In genomic region chr1:1617516-1617915, GRCh38 we compare ENCODE assay signal across 14 cellular contexts. TPM values are rescaled to one million over a fixed set of nuclear protein-coding genes. Genes with fewer than 3 reads are reported as not detected.
A peak's percentile ranks its signal among the peaks of the same experiment; 100 is the strongest.
DNase-seq lines count a peak whose midpoint lies in the region; ATAC-seq and TF ChIP-seq lines count a peak whose summit lies in the region.
"Had no signal": no experiment of that assay in that cellular context is flagged by ENCODE, and none has a peak within 500 bp of the region (broad histone marks: within the 10 kb centered on the region; RNA-seq: fewer than 3 reads in every experiment).

No MANE protein-coding gene starts in this region.

- H3K4me3 Mint-ChIP-seq in T-helper 1 cell treated with Interleukin-12 subunit alpha and Interleukin-12 subunit beta and Interleukin-4 antibody, amounts not matched to agents 30 μg/mL and 1 μg/mL, for 36 hours = peak overlapping the region; percentile 79
- peak overlapping the region; percentile 92 for H3K4me3 Mint-ChIP-seq in HFFc6
- peak overlapping the region; percentile 87 for H3K4me3 Mint-ChIP-seq in neural progenitor cell

- no peak overlapping the region for H3K27ac Mint-ChIP-seq in T-helper 1 cell treated with Interleukin-12 subunit alpha and Interleukin-12 subunit beta and Interleukin-4 antibody, amounts not matched to agents 30 μg/mL and 1 μg/mL, for 36 hours
- H3K27ac Mint-ChIP-seq in HFFc6 (no peak overlapping the region), neural progenitor cell (no peak overlapping the region)

- H3K9me3 ChIP-seq in adipocyte (ENCODE audit: control insufficient read depth, low read length) (no peaks in the 10 kb centered on the region), neural progenitor cell (ENCODE audit: low read depth) (no peaks in the 10 kb centered on the region)
- H3K9me3 ChIP-seq: left lung, Peyer's patch, suprapubic skin had no signal

- H3K27me3 ChIP-seq in adipocyte (replicated peaks; ENCODE audit: control insufficient read depth, insufficient read depth, low read length) (no peaks in the 10 kb centered on the region), neural progenitor cell (no peaks in the 10 kb centered on the region), H7 (ENCODE audit: control insufficient read depth, insufficient read depth, low read length) (no peaks in the 10 kb centered on the region)
- H3K27me3 ChIP-seq: left lung, Peyer's patch, suprapubic skin had no signal

- no peak for TF ChIP-seq CTCF in HFFc6 (IDR thresholded peaks at IDR 0.05)
- TF ChIP-seq CTCF in neural progenitor cell (IDR thresholded peaks at IDR 0.05) = no peak

- H3K9ac ChIP-seq in adipocyte (ENCODE audit: low read length) (peak overlapping the region; percentile 99), neural progenitor cell (no peak overlapping the region)

- no peak overlapping the region for H2AFZ ChIP-seq in neural progenitor cell (replicated peaks)

- H3K36me3 ChIP-seq in adipocyte (ENCODE audit: control insufficient read depth, insufficient read depth, low read length, severe bottlenecking) (peaks cover 6% of the 10 kb centered on the region), neural progenitor cell (no peaks in the 10 kb centered on the region), H7 (replicated peaks; ENCODE audit: control insufficient read depth, insufficient read depth, low read length) (peaks cover 1% of the 10 kb centered on the region; the same call in 1 of the 2 replicates)

- H3K4me1 ChIP-seq in adipocyte (ENCODE audit: control insufficient read depth, insufficient read depth, low read length) = peaks cover 23% of the 10 kb centered on the region
- H3K4me1 ChIP-seq in neural progenitor cell = peaks cover 11% of the 10 kb centered on the region

- DNase-seq in T-helper 1 cell (no peak), HFFc6 (no peak), adipocyte (ENCODE audit: low read depth) (no peak), neural progenitor cell (ENCODE audit: low spot score) (no peak), caudate nucleus (lab: John Stamatoyannopoulos, UW) (no peak), H7 (no peak)
- DNase-seq: activated effector memory CD4-positive, alpha-beta T cell treated with Interleukin-2 at 50 U/mL for 16 hours; dermis blood vessel endothelial cell; Peyer's patch had no signal

- H3K27me3 Mint-ChIP-seq in T-helper 1 cell treated with Interleukin-12 subunit alpha and Interleukin-12 subunit beta and Interleukin-4 antibody, amounts not matched to agents 30 μg/mL and 1 μg/mL, for 36 hours (ENCODE audit: low read depth) = no peaks in the 10 kb centered on the region
- H3K27me3 Mint-ChIP-seq in HFFc6 (ENCODE audit: insufficient read depth) = peaks cover 3% of the 10 kb centered on the region
- H3K27me3 Mint-ChIP-seq in neural progenitor cell (ENCODE audit: insufficient read depth, low read depth) = no peaks in the 10 kb centered on the region

- H3K9me3 Mint-ChIP-seq in T-helper 1 cell treated with Interleukin-12 subunit alpha and Interleukin-12 subunit beta and Interleukin-4 antibody, amounts not matched to agents 30 μg/mL and 1 μg/mL, for 36 hours = no peaks in the 10 kb centered on the region
- H3K9me3 Mint-ChIP-seq in HFFc6 = no peaks in the 10 kb centered on the region
- H3K9me3 Mint-ChIP-seq in neural progenitor cell = no peaks in the 10 kb centered on the region

- H3K4me2 ChIP-seq in neural progenitor cell = no peak overlapping the region

- H3F3A ChIP-seq in neural progenitor cell (ENCODE audit: low read depth) = peaks cover 14% of the 10 kb centered on the region

- H3K36me3 Mint-ChIP-seq in T-helper 1 cell treated with Interleukin-12 subunit alpha and Interleukin-12 subunit beta and Interleukin-4 antibody, amounts not matched to agents 30 μg/mL and 1 μg/mL, for 36 hours (ENCODE audit: low read depth) = peaks cover 5% of the 10 kb centered on the region
- peaks cover 12% of the 10 kb centered on the region; the same call in 1 of the 2 replicates for H3K36me3 Mint-ChIP-seq in HFFc6 (ENCODE audit: low read depth)
- H3K36me3 Mint-ChIP-seq in neural progenitor cell = peaks cover 5% of the 10 kb centered on the region

- H3K4me1 Mint-ChIP-seq in T-helper 1 cell treated with Interleukin-12 subunit alpha and Interleukin-12 subunit beta and Interleukin-4 antibody, amounts not matched to agents 30 μg/mL and 1 μg/mL, for 36 hours (ENCODE audit: low read depth) = peaks cover 19% of the 10 kb centered on the region
- H3K4me1 Mint-ChIP-seq in HFFc6 (ENCODE audit: low read depth) = peaks cover 21% of the 10 kb centered on the region
- H3K4me1 Mint-ChIP-seq in neural progenitor cell = peaks cover 27% of the 10 kb centered on the region

- peaks cover 30% of the 10 kb centered on the region for H3K79me2 ChIP-seq in neural progenitor cell (ENCODE audit: low read depth)

- H4K20me1 ChIP-seq in neural progenitor cell (ENCODE audit: low read depth) = peaks cover 59% of the 10 kb centered on the region

- no peak overlapping the region for H3K27ac ChIP-seq in neural progenitor cell
- H3K27ac ChIP-seq in caudate nucleus (ENCODE audit: low read depth, low read length) = no peak overlapping the region
- H3K27ac ChIP-seq: left lung, Peyer's patch, suprapubic skin had no signal

- ATAC-seq in HG03442 (IDR thresholded peaks at IDR 0.05; ENCODE audit: unreplicated experiment) = no peak
- ATAC-seq: left lung had no signal

- H3K4me3 ChIP-seq in adipocyte (ENCODE audit: low read length) = no peak overlapping the region
- no peak overlapping the region for H3K4me3 ChIP-seq in neural progenitor cell
- H3K4me3 ChIP-seq in H7 (ENCODE audit: insufficient read depth, low read depth, low read length) = no peak overlapping the region

RNA-seq across cellular contexts. Expression of gene MIB2, which starts 2.2 kb away (rescaled TPM):
- total RNA-seq in HFFc6 (2021; fragmentation: NEBNext Ultra II Directional; extraction: Animal tissue kit (Norgen Biotek cat#: 25700)) = 10 to 100 TPM; 41.9 to 62.8 (median 44.0) TPM
- total RNA-seq in neural progenitor cell (ENCODE audit: low replicate concordance) = 7.5 and 71.6 TPM in 2 replicates
- total RNA-seq in H7 (2014; rRNA removed; shearing (Covaris generic)) = 45.7 and 89.0 TPM in 2 replicates

RNA-seq across cellular contexts. Expression of gene MMP23B, which starts 14.5 kb away (rescaled TPM):
- total RNA-seq in HFFc6 (2021; fragmentation: NEBNext Ultra II Directional; extraction: Animal tissue kit (Norgen Biotek cat#: 25700)) = 1 to 10 TPM; 2.8 to 7.1 (median 5.1) TPM
- total RNA-seq in neural progenitor cell (ENCODE audit: low replicate concordance) = 4.2 and 4.7 TPM in 2 replicates
- total RNA-seq in H7 (2014; rRNA removed; shearing (Covaris generic)) = 11.9 and 15.7 TPM in 2 replicates
- total RNA-seq: A172, dermis blood vessel endothelial cell had no signal

RNA-seq across cellular contexts. Expression of gene FNDC10, which starts 17.6 kb away (rescaled TPM):
- total RNA-seq in HFFc6 (2021; fragmentation: NEBNext Ultra II Directional; extraction: Animal tissue kit (Norgen Biotek cat#: 25700)) = 1 to 10 TPM; 1.6 to 4.0 (median 2.0) TPM
- 2.5 and 7.8 TPM in 2 replicates for total RNA-seq in neural progenitor cell (ENCODE audit: low replicate concordance)
- total RNA-seq in H7 (2014; rRNA removed; shearing (Covaris generic)) = 25.6 and 32.7 TPM in 2 replicates
- total RNA-seq: A172 had no signal

RNA-seq across cellular contexts. Expression of gene CDK11B, which starts 41.3 kb away (rescaled TPM):
- total RNA-seq in HFFc6 (2021; fragmentation: NEBNext Ultra II Directional; extraction: Animal tissue kit (Norgen Biotek cat#: 25700)) = 10 to 100 TPM; 21.6 to 27.5 (median 24.8) TPM
- 12.6 and 16.9 TPM in 2 replicates for total RNA-seq in neural progenitor cell (ENCODE audit: low replicate concordance)
- 12.0 and 16.8 TPM in 2 replicates for total RNA-seq in H7 (2014; rRNA removed; shearing (Covaris generic))

RNA-seq across cellular contexts. Expression of gene SSU72, which starts 42.9 kb away (rescaled TPM):
- total RNA-seq in HFFc6 (2021; fragmentation: NEBNext Ultra II Directional; extraction: Animal tissue kit (Norgen Biotek cat#: 25700)) = 100 to 1,000 TPM; 132 to 156 (median 137) TPM
- 82.5 and 94.1 TPM in 2 replicates for total RNA-seq in neural progenitor cell (ENCODE audit: low replicate concordance)
- total RNA-seq in H7 (2014; rRNA removed; shearing (Covaris generic)) = 80.7 and 94.3 TPM in 2 replicates
